In genomic region chr17:17572010-17572785, GRCh38 we compare ENCODE assay signal across 22 cellular contexts.
"Had no signal": no experiment of that assay in that cellular context is flagged by ENCODE, and none has a peak within 500 bp of the region (broad histone marks: within the 10 kb centered on the region; RNA-seq: fewer than 3 reads in every experiment).

No MANE protein-coding gene starts in this region.

- H3K36me3 Mint-ChIP-seq: activated CD8-positive, alpha-beta memory T cell treated with anti-CD3 and anti-CD28 coated beads, Interleukin-2, amount 10 ng/mL, durations not matched to agents 7 days and 5 days; mesothelial cell of epicardium; natural killer cell treated with Interleukin-12 subunit alpha and Interleukin-12 subunit beta and Interleukin-15 and Interleukin-18, amount 100 ng/mL, for 72 hours had no signal

- H3K9me3 Mint-ChIP-seq: activated naive CD4-positive, alpha-beta T cell treated with anti-CD3 and anti-CD28 coated beads for 36 hours; dendritic cell treated with granulocyte-macrophage colony-stimulating factor and Interleukin-4, amounts not matched to agents 40 ng/mL and 50 ng/mL, for 4 days; effector memory CD8-positive, alpha-beta T cell; mesothelial cell of epicardium; natural killer cell treated with Interleukin-12 subunit alpha and Interleukin-12 subunit beta and Interleukin-15 and Interleukin-18, amount 100 ng/mL, for 72 hours had no signal

- H3K4me3 Mint-ChIP-seq: activated CD8-positive, alpha-beta memory T cell treated with anti-CD3 and anti-CD28 coated beads, Interleukin-2, amount 10 ng/mL, durations not matched to agents 7 days and 5 days; activated naive CD4-positive, alpha-beta T cell treated with anti-CD3 and anti-CD28 coated beads for 36 hours; dendritic cell treated with granulocyte-macrophage colony-stimulating factor and Interleukin-4, amounts not matched to agents 40 ng/mL and 50 ng/mL, for 4 days; effector memory CD8-positive, alpha-beta T cell; mesothelial cell of epicardium; natural killer cell treated with Interleukin-12 subunit alpha and Interleukin-12 subunit beta and Interleukin-15 and Interleukin-18, amount 100 ng/mL, for 72 hours had no signal

- H3K27me3 ChIP-seq: cardiac muscle cell, transverse colon, vagina had no signal

- H3K27me3 Mint-ChIP-seq: activated CD8-positive, alpha-beta memory T cell treated with anti-CD3 and anti-CD28 coated beads, Interleukin-2, amount 10 ng/mL, durations not matched to agents 7 days and 5 days; dendritic cell treated with granulocyte-macrophage colony-stimulating factor and Interleukin-4, amounts not matched to agents 40 ng/mL and 50 ng/mL, for 4 days; effector memory CD8-positive, alpha-beta T cell; natural killer cell treated with Interleukin-12 subunit alpha and Interleukin-12 subunit beta and Interleukin-15 and Interleukin-18, amount 100 ng/mL, for 72 hours had no signal

- H3K27ac Mint-ChIP-seq: activated CD8-positive, alpha-beta memory T cell treated with anti-CD3 and anti-CD28 coated beads, Interleukin-2, amount 10 ng/mL, durations not matched to agents 7 days and 5 days; activated naive CD4-positive, alpha-beta T cell treated with anti-CD3 and anti-CD28 coated beads for 36 hours; dendritic cell treated with granulocyte-macrophage colony-stimulating factor and Interleukin-4, amounts not matched to agents 40 ng/mL and 50 ng/mL, for 4 days; effector memory CD8-positive, alpha-beta T cell; mesothelial cell of epicardium; natural killer cell treated with Interleukin-12 subunit alpha and Interleukin-12 subunit beta and Interleukin-15 and Interleukin-18, amount 100 ng/mL, for 72 hours had no signal

- ATAC-seq: activated CD8-positive, alpha-beta memory T cell treated with anti-CD3 and anti-CD28 coated beads, Interleukin-2, amount 10 ng/mL, durations not matched to agents 7 days and 5 days; effector memory CD8-positive, alpha-beta T cell; left colon; natural killer cell treated with Interleukin-12 subunit alpha and Interleukin-12 subunit beta and Interleukin-15 and Interleukin-18, amount 100 ng/mL, for 72 hours had no signal

- H3K4me3 ChIP-seq: cardiac muscle cell, transverse colon, vagina had no signal

- DNase-seq: activated CD4-positive, alpha-beta T cell treated with anti-CD3 and anti-CD28 coated beads, Interleukin-2, amount 50 U/mL, for 48 hours; activated CD4-positive, CD25-positive, alpha-beta regulatory T cell treated with anti-CD3 and anti-CD28 coated beads, Interleukin-2, amount 50 U/mL, for 72 hours; activated CD8-positive, alpha-beta memory T cell treated with anti-CD3 and anti-CD28 coated beads, Interleukin-2, amount 10 ng/mL, durations not matched to agents 7 days and 5 days; activated naive CD4-positive, alpha-beta T cell treated with anti-CD3 and anti-CD28 coated beads for 36 hours; amniotic stem cell; effector memory CD8-positive, alpha-beta T cell; hypothalamus; islet precursor cell; left colon; nucleus accumbens; posterior cingulate gyrus; retina; stimulated activated CD4-positive, alpha-beta T cell treated with anti-CD3 and anti-CD28 coated beads, Interleukin-2, amount 100 ng/mL, for 24 hours; stimulated activated naive CD4-positive, alpha-beta T cell treated with Interleukin-2 at 50 U/mL for 16 hours; T-helper 1 cell; T1000; transverse colon had no signal

- H3K36me3 ChIP-seq: cardiac muscle cell, transverse colon, vagina had no signal

- H3K9me3 ChIP-seq: transverse colon, vagina had no signal

- H3K27ac ChIP-seq: transverse colon, vagina had no signal

- H3K4me1 Mint-ChIP-seq: activated CD8-positive, alpha-beta memory T cell treated with anti-CD3 and anti-CD28 coated beads, Interleukin-2, amount 10 ng/mL, durations not matched to agents 7 days and 5 days had no signal
